ENCODE assay signal across 21 cellular contexts in the genomic region with DNA sequence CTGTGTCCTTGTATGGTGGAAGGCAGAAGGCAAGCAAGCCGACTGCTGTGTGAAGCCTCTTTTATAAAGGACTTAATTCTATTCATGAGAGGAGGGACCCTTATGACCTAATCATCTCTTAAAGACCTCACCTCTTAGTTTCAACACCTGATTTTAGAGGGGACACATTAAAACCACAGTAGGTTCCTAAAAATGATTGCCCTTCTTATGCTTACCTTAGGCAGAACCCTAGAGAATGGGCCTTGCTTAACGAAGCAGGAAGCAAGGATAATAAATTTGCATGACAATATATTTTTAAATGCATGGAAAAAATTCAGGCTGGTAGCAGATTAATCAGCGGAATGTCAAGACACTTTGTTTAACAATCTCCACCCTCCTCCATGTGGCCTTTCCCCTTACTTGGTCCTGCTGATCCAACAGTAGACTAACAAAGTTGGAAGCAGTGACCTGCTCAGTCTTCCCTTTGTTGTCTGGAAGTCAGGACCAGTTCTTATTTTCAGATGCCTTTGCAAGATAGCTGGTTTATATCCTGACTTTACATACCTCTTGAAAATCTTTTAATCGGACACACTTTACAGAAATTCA.
A peak's percentile ranks its signal among the peaks of the same experiment; 100 is the strongest.
DNase-seq lines count a peak whose midpoint lies in the region; ATAC-seq and TF ChIP-seq lines count a peak whose summit lies in the region.
"Had no signal": no experiment of that assay in that cellular context is flagged by ENCODE, and none has a peak within 500 bp of the region (broad histone marks: within the 10 kb centered on the region; RNA-seq: fewer than 3 reads in every experiment).

No MANE protein-coding gene starts in this region.

- H3K4me1 ChIP-seq in GM23338 (ENCODE audit: insufficient read depth) (peaks cover 18% of the 10 kb centered on the region), sigmoid colon (peaks cover 0 to 61% (median 46%) of the 10 kb centered on the region in 4 donors)
- H3K4me1 ChIP-seq: BE2C had no signal

- H3K27me3 Mint-ChIP-seq in activated T-cell treated with anti-CD3 and anti-CD28 coated beads, Interleukin-2, amount 50 U/mL, for 4 hours (ENCODE audit: low read depth) = no peaks in the 10 kb centered on the region
- H3K27me3 Mint-ChIP-seq in activated T-cell treated with anti-CD3 and anti-CD28 coated beads, Interleukin-2, amount 50 U/mL, for 72 hours (ENCODE audit: low read depth) = no peaks in the 10 kb centered on the region
- H3K27me3 Mint-ChIP-seq in GM23338 (ENCODE audit: insufficient read depth, low read depth, poor library complexity) (no peaks in the 10 kb centered on the region), WTC11 (ENCODE audit: low read depth) (peaks cover 5% of the 10 kb centered on the region; the same call in 1 of the 2 replicates)
- H3K27me3 Mint-ChIP-seq: CD4-positive, alpha-beta memory T cell had no signal

- no peaks in the 10 kb centered on the region for H3K9me2 ChIP-seq in GM23338 (ENCODE audit: insufficient read depth)

- TF ChIP-seq EP300 in sigmoid colon (IDR thresholded peaks at IDR 0.05) = no peak

- peak overlapping the region; percentile 6 for H3K4me3 Mint-ChIP-seq in activated T-cell treated with anti-CD3 and anti-CD28 coated beads, Interleukin-2, amount 50 U/mL, for 4 hours
- no peak overlapping the region for H3K4me3 Mint-ChIP-seq in activated T-cell treated with anti-CD3 and anti-CD28 coated beads, Interleukin-2, amount 50 U/mL, for 72 hours
- H3K4me3 Mint-ChIP-seq in GM23338 (no peak overlapping the region), WTC11 (no peak overlapping the region)

- WGBS in sigmoid colon, 2 donors = 70 to 83% methylated on average over 4 of the region's 4 CpGs

- no peaks in the 10 kb centered on the region for H3K79me2 ChIP-seq in GM23338 (replicated peaks; ENCODE audit: insufficient read depth)

- DNase-seq in activated T-cell treated with anti-CD3 and anti-CD28 coated beads, Interleukin-2, amount 50 U/mL, for 4 hours = no peak
- no peak for DNase-seq in activated T-cell treated with anti-CD3 and anti-CD28 coated beads, Interleukin-2, amount 50 U/mL, for 72 hours
- peak; percentile 44 for DNase-seq in GM23338 (ENCODE audit: low spot score)
- no peak for DNase-seq in WTC11 (ENCODE audit: low spot score)
- no peak for DNase-seq in sigmoid colon
- DNase-seq: 8988T, BE2C, DMS153, EL, GM23248, NCI-H1417 treated with DMSO at 0.1 percent for 48 hours, NCI-H187 treated with DMSO at 0.1 percent for 48 hours, NCI-H2227 treated with DMSO at 0.1 percent for 48 hours, NCI-H510A treated with DMSO at 0.1 percent for 48 hours, NCI-H774 had no signal

- H3K27me3 ChIP-seq in GM23338 (ENCODE audit: insufficient read depth) (no peaks in the 10 kb centered on the region), sigmoid colon (no peaks in the 10 kb centered on the region)
- H3K27me3 ChIP-seq: BE2C had no signal

- no peaks in the 10 kb centered on the region for H3K9me3 ChIP-seq in sigmoid colon
- H3K9me3 ChIP-seq: BE2C had no signal

- no peaks in the 10 kb centered on the region for H4K20me1 ChIP-seq in GM23338 (replicated peaks; ENCODE audit: insufficient read depth)

- ATAC-seq in activated T-cell treated with anti-CD3 and anti-CD28 coated beads, Interleukin-2, amount 50 U/mL, for 4 hours = no peak
- ATAC-seq in activated T-cell treated with anti-CD3 and anti-CD28 coated beads, Interleukin-2, amount 50 U/mL, for 72 hours (replicated peaks in 1 of 2) = no peak
- ATAC-seq in GM23338 (peak; percentile 57), WTC11 (peak; percentile 67), GM19351 (IDR thresholded peaks at IDR 0.05; ENCODE audit: unreplicated experiment) (no peak), GM21619 (IDR thresholded peaks at IDR 0.05; ENCODE audit: unreplicated experiment) (no peak), GM21381 (IDR thresholded peaks at IDR 0.05; ENCODE audit: unreplicated experiment) (no peak)
- ATAC-seq: K562, Right ventricle myocardium inferior had no signal

- H3K9me3 Mint-ChIP-seq in activated T-cell treated with anti-CD3 and anti-CD28 coated beads, Interleukin-2, amount 50 U/mL, for 4 hours = no peaks in the 10 kb centered on the region
- no peaks in the 10 kb centered on the region for H3K9me3 Mint-ChIP-seq in activated T-cell treated with anti-CD3 and anti-CD28 coated beads, Interleukin-2, amount 50 U/mL, for 72 hours
- H3K9me3 Mint-ChIP-seq in GM23338 (no peaks in the 10 kb centered on the region), WTC11 (no peaks in the 10 kb centered on the region)
- H3K9me3 Mint-ChIP-seq: CD4-positive, alpha-beta memory T cell had no signal

- peaks cover 23% of the 10 kb centered on the region for H3K4me1 Mint-ChIP-seq in activated T-cell treated with anti-CD3 and anti-CD28 coated beads, Interleukin-2, amount 50 U/mL, for 4 hours (ENCODE audit: low read depth)
- H3K4me1 Mint-ChIP-seq in activated T-cell treated with anti-CD3 and anti-CD28 coated beads, Interleukin-2, amount 50 U/mL, for 72 hours (ENCODE audit: low read depth) = peaks cover 35% of the 10 kb centered on the region
- peaks cover 8% of the 10 kb centered on the region for H3K4me1 Mint-ChIP-seq in GM23338
- H3K4me1 Mint-ChIP-seq in WTC11 = peaks cover 3% of the 10 kb centered on the region; the same call in 1 of the 2 replicates

- H3K36me3 ChIP-seq in GM23338 (ENCODE audit: insufficient read depth) = no peaks in the 10 kb centered on the region
- no peaks in the 10 kb centered on the region for H3K36me3 ChIP-seq in sigmoid colon
- H3K36me3 ChIP-seq: BE2C had no signal

- H2AFZ ChIP-seq in GM23338 = no peak overlapping the region
- H2AFZ ChIP-seq: GM23248 had no signal

- TF ChIP-seq POLR2A in sigmoid colon (IDR thresholded peaks at IDR 0.05) = no peak

- TF ChIP-seq CTCF in GM23338 (conservative IDR thresholded peaks at IDR 0.05; ENCODE audit: low read depth in 2 of 2) (no peak), WTC11 (IDR thresholded peaks at IDR 0.05) (no peak), sigmoid colon (IDR thresholded peaks at IDR 0.05) (no peak)

- H3K4me2 ChIP-seq in GM23338 = peak overlapping the region; percentile 19; the same call in 1 of the 2 replicates

- H3K4me3 ChIP-seq in GM23338 (no peak overlapping the region), sigmoid colon (no peak overlapping the region)
- H3K4me3 ChIP-seq: GM23248, K562 had no signal

- no peak overlapping the region for H3K27ac Mint-ChIP-seq in activated T-cell treated with anti-CD3 and anti-CD28 coated beads, Interleukin-2, amount 50 U/mL, for 72 hours
- no peak overlapping the region for H3K27ac Mint-ChIP-seq in GM23338
- H3K27ac Mint-ChIP-seq in WTC11 = no peak overlapping the region

- POLR2A ChIA-PET in WTC11 (lab: Charles Lee) = no interaction called here

- H3K36me3 Mint-ChIP-seq in activated T-cell treated with anti-CD3 and anti-CD28 coated beads, Interleukin-2, amount 50 U/mL, for 4 hours (ENCODE audit: insufficient read depth) = no peaks in the 10 kb centered on the region
- peaks cover 0 to 2% of the 10 kb centered on the region in 2 donors for H3K36me3 Mint-ChIP-seq in activated T-cell treated with anti-CD3 and anti-CD28 coated beads, Interleukin-2, amount 50 U/mL, for 72 hours (ENCODE audit: insufficient read depth in 2 of 2)
- no peaks in the 10 kb centered on the region for H3K36me3 Mint-ChIP-seq in GM23338 (ENCODE audit: low read depth)
- H3K36me3 Mint-ChIP-seq in WTC11 = no peaks in the 10 kb centered on the region
- H3K36me3 Mint-ChIP-seq: CD4-positive, alpha-beta memory T cell had no signal

- no peaks in the 10 kb centered on the region for H3F3A ChIP-seq in GM23338 (replicated peaks; ENCODE audit: low read depth)

- intact Hi-C loops in sigmoid colon (cut with DNase I) = loop anchor here (5.0 kb wide), 1 partner anchor 136 kb away; no protein-coding TSS in a partner anchor

- CTCF ChIA-PET in WTC11 (lab: Charles Lee) = no interaction called here

- H3K27ac ChIP-seq in GM23338 (ENCODE audit: low read depth) (no peak overlapping the region), sigmoid colon (peak overlapping the region; percentile 52 to 76 (median 72))
- H3K27ac ChIP-seq: GM23248 had no signal

TF ChIP-seq in WTC11, 78 proteins besides CTCF, POLR2A, EP300 and RAD21 (continues in another document):
- TF ChIP-seq ZNF512 (CRISPR knock-in tag; IDR thresholded peaks at IDR 0.05; ENCODE audit: borderline replicate concordance) = no peak
- TF ChIP-seq, protein P1, sequence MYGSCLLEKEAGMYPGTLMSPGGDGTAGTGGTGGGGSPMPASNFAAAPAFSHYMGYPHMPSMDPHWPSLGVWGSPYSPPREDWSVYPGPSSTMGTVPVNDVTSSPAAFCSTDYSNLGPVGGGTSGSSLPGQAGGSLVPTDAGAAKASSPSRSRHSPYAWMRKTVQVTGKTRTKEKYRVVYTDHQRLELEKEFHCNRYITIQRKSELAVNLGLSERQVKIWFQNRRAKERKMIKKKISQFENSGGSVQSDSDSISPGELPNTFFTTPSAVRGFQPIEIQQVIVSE (CRISPR knock-in tag; IDR thresholded peaks at IDR 0.05; ENCODE audit: borderline replicate concordance) = no peak
- TF ChIP-seq MAX (CRISPR knock-in tag; IDR thresholded peaks at IDR 0.05) = no peak
- TF ChIP-seq ZMAT4 (CRISPR knock-in tag; IDR thresholded peaks at IDR 0.05) = no peak
- no peak for TF ChIP-seq NR2C2 (CRISPR knock-in tag; IDR thresholded peaks at IDR 0.05)
- TF ChIP-seq NR1H2 (CRISPR knock-in tag; IDR thresholded peaks at IDR 0.05) = no peak
- no peak for TF ChIP-seq HMGA2 (CRISPR knock-in tag; IDR thresholded peaks at IDR 0.05)
- no peak for TF ChIP-seq ZBTB21 (CRISPR knock-in tag; IDR thresholded peaks at IDR 0.05; ENCODE audit: borderline replicate concordance)
- no peak for TF ChIP-seq SOX15 (CRISPR knock-in tag; IDR thresholded peaks at IDR 0.05)
- no peak for TF ChIP-seq RELA (CRISPR knock-in tag; IDR thresholded peaks at IDR 0.05; ENCODE audit: borderline replicate concordance)

Comparison
In these comparisons a context has a peak if more than half of its experiments do, and no peak if none do; other contexts are left out.
1. ATAC-seq: peak in GM23338 (single experiment) and WTC11 (single experiment); none in activated T-cell treated with anti-CD3 and anti-CD28 coated beads, Interleukin-2, amount 50 U/mL, for 4 hours (0 of 2), activated T-cell treated with anti-CD3 and anti-CD28 coated beads, Interleukin-2, amount 50 U/mL, for 72 hours (0 of 2), GM19351 (single experiment), GM21619 (single experiment) and GM21381 (single experiment).